ENCODE assay signal across 8 cellular contexts in the genomic region with DNA sequence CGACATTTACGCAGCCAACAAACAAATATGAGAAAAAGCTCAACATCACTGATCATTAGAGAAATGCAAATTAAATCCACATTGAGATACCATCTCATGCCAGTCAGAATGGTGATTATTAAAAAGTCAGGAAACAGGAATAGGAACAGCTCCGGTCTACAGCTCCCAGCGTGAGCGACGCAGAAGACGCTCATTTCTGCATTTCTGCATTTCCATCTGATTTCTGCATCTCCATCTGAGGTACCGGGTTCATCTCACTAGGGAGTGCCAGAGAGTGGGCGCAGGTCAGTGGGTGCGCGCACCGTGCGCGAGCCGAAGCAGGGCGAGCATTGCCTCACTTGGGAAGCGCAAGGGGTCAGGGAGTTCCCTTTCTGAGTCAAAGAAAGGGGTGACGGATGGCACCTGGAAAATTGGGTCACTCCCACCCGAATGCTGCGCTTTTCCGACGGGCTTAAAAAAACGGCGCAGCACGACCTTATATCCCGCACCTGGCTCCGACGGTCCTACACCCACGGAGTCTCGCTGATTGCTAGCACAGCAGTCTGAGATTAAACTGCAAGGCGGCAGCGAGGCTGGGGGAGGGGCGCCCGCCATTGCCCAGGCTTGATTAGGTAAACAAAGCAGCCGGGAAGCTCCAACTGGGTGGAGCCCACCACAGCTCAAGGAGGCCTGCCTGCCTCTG. TPM values are rescaled to one million over a fixed set of nuclear protein-coding genes. Genes with fewer than 3 reads are reported as not detected.
DNase-seq lines count a peak whose midpoint lies in the region; ATAC-seq and TF ChIP-seq lines count a peak whose summit lies in the region.
"Not testable (repeated sequence)": the region's sequence is repeated elsewhere in the genome, so short reads cannot be mapped to it uniquely, and the experiment has no call there.

No MANE protein-coding gene starts in this region.

- not testable (repeated sequence) for H3K36me3 Mint-ChIP-seq in activated CD4-positive, alpha-beta T cell treated with anti-CD3 and anti-CD28 coated beads, Interleukin-2, amount 10 ng/mL, durations not matched to agents 7 days and 5 days (ENCODE audit: low read depth); naive thymus-derived CD4-positive, alpha-beta T cell

- not testable (repeated sequence) for H3K9me3 Mint-ChIP-seq in activated CD4-positive, alpha-beta T cell treated with anti-CD3 and anti-CD28 coated beads, Interleukin-2, amount 10 ng/mL, durations not matched to agents 7 days and 5 days; naive thymus-derived CD4-positive, alpha-beta T cell

- H2BK120ac ChIP-seq in IMR-90 (ENCODE audit: low read depth, low read length), result not testable (repeated sequence)

- H3K27me3 ChIP-seq in IMR-90 (ENCODE audit: control insufficient read depth, insufficient read depth, low read length); foreskin keratinocyte; naive thymus-derived CD4-positive, alpha-beta T cell (ENCODE audit: control insufficient read depth in 2 of 2, insufficient read depth in 2 of 2, low read length in 2 of 2): not testable (repeated sequence)
- H3K27me3 ChIP-seq in suprapubic skin, result peaks cover 11% of the 10 kb centered on the region

- DNase-seq in DMS53 (lab: John Stamatoyannopoulos, UW), result peak; percentile 59
- not testable (repeated sequence) for DNase-seq in IMR-90; activated CD4-positive, alpha-beta T cell treated with anti-CD3 and anti-CD28 coated beads, Interleukin-2, amount 10 ng/mL, durations not matched to agents 7 days and 5 days; astrocyte of the spinal cord (ENCODE audit: low read depth, low spot score); foreskin keratinocyte; suprapubic skin (ENCODE audit: low spot score in 2 of 2)
- peak; percentile 19 for DNase-seq in NCI-H82 (lab: John Stamatoyannopoulos, UW)
- peak in 5 of 9 donors; percentile 14 to 45 (median 36) for DNase-seq in naive thymus-derived CD4-positive, alpha-beta T cell

- H3K4me3 Mint-ChIP-seq in activated CD4-positive, alpha-beta T cell treated with anti-CD3 and anti-CD28 coated beads, Interleukin-2, amount 10 ng/mL, durations not matched to agents 7 days and 5 days, result peak overlapping the region; percentile 54
- peak overlapping the region; percentile 76 to 96 (median 84) for H3K4me3 Mint-ChIP-seq in naive thymus-derived CD4-positive, alpha-beta T cell

- H3K4me3 ChIP-seq in IMR-90 (ENCODE audit: insufficient read depth, low read depth, low read length) (peak overlapping the region; percentile 25; the same call in 1 of the 2 replicates), astrocyte of the spinal cord (ENCODE audit: low read depth, low read length) (peak overlapping the region; percentile 23), suprapubic skin (peak overlapping the region; percentile 21)
- peak overlapping the region; percentile 13 for H3K4me3 ChIP-seq in naive thymus-derived CD4-positive, alpha-beta T cell (ENCODE audit: low read length)

- H4K8ac ChIP-seq in IMR-90 (ENCODE audit: low read depth in 2 of 2, low read length in 2 of 2), result not testable (repeated sequence)

- peak overlapping the region; percentile 50; the same call in 1 of the 2 replicates for H3K4me2 ChIP-seq in IMR-90 (ENCODE audit: low read depth, low read length)

- H3K27ac Mint-ChIP-seq in activated CD4-positive, alpha-beta T cell treated with anti-CD3 and anti-CD28 coated beads, Interleukin-2, amount 10 ng/mL, durations not matched to agents 7 days and 5 days, result not testable (repeated sequence)
- H3K27ac Mint-ChIP-seq in naive thymus-derived CD4-positive, alpha-beta T cell, result peak overlapping the region in 8 of 9 donors; percentile 56 to 96 (median 84)

- H3K9ac ChIP-seq in IMR-90 (ENCODE audit: low read depth, low read length), result not testable (repeated sequence)

- not testable (repeated sequence) for H4K20me1 ChIP-seq in IMR-90 (ENCODE audit: insufficient read depth, low read length)

- WGBS in IMR-90 (ENCODE audit: extremely low coverage in 2 of 2, insufficient read length in 1 of 2), 2 experiments, result no CpG with 5 or more reads among the region's 35 CpGs
- 55% methylated on average over 32 of the region's 35 CpGs for WGBS in suprapubic skin

- BruUV-seq in IMR-90 (replicated peaks; lab: Mats Ljungman, UMichigan), result not testable (repeated sequence)

- not testable (repeated sequence) for H3K23ac ChIP-seq in IMR-90 (ENCODE audit: low read depth, low read length)

- H3K4ac ChIP-seq in IMR-90 (ENCODE audit: low read depth, low read length), result not testable (repeated sequence)

- H3K4me1 ChIP-seq in IMR-90 (ENCODE audit: control insufficient read depth, insufficient read depth, low read length); foreskin keratinocyte; naive thymus-derived CD4-positive, alpha-beta T cell (ENCODE audit: control insufficient read depth in 2 of 2, insufficient read depth in 2 of 2, low read length in 2 of 2); suprapubic skin: not testable (repeated sequence)

- not testable (repeated sequence) for H3K14ac ChIP-seq in IMR-90 (replicated peaks; ENCODE audit: low read depth, low read length)

- not testable (repeated sequence) for H2AK9ac ChIP-seq in IMR-90 (replicated peaks; ENCODE audit: low read depth, low read length, poor library complexity)

- not testable (repeated sequence) for H3K18ac ChIP-seq in IMR-90 (ENCODE audit: low read depth, low read length)

- not testable (repeated sequence) for H3K36me3 ChIP-seq in IMR-90 (ENCODE audit: control insufficient read depth, insufficient read depth, low read length); naive thymus-derived CD4-positive, alpha-beta T cell (ENCODE audit: control insufficient read depth in 2 of 3, insufficient read depth in 3 of 3, low read length in 3 of 3); suprapubic skin

- CTCF ChIA-PET in IMR-90 (lab: Yijun Ruan, JAX), result interaction anchor here (1.5 kb wide), 1 partner anchor 11 kb away, joined by 6 read pairs; the partner anchor contains the start of gene DDX18
- CTCF ChIA-PET in activated CD4-positive, alpha-beta T cell treated with anti-CD3 and anti-CD28 coated beads, Interleukin-2, amount 10 ng/mL, durations not matched to agents 7 days and 5 days (lab: Charles Lee), result interaction anchor here (0.6 to 1.1 kb wide), 2 partner anchors 199 to 226 kb away, joined by 3 to 4 read pairs; no protein-coding TSS in a partner anchor
- CTCF ChIA-PET in naive thymus-derived CD4-positive, alpha-beta T cell (lab: Charles Lee), result not testable (repeated sequence)

- not testable (repeated sequence) for H3K9me3 ChIP-seq in IMR-90 (ENCODE audit: control insufficient read depth, insufficient read depth, low read length); naive thymus-derived CD4-positive, alpha-beta T cell (ENCODE audit: control insufficient read depth in 2 of 3, low read length in 3 of 3); suprapubic skin

- not testable (repeated sequence) for H3K79me1 ChIP-seq in IMR-90 (ENCODE audit: low read depth in 1 of 2, low read length in 2 of 2)

- not testable (repeated sequence) for TF ChIP-seq CTCF in IMR-90 (conservative IDR thresholded peaks at IDR 0.05; ENCODE audit: low read depth, low read length); astrocyte of the spinal cord (IDR thresholded peaks at IDR 0.05; ENCODE audit: low read depth, low read length); foreskin keratinocyte (conservative IDR thresholded peaks at IDR 0.05); suprapubic skin (IDR thresholded peaks at IDR 0.05)

- H2BK5ac ChIP-seq in IMR-90 (ENCODE audit: low read depth, low read length, poor library complexity, severe bottlenecking), result not testable (repeated sequence)

- in situ Hi-C loops in IMR-90 (cut with MboI; ENCODE audit: low sequenced_read_pairs); astrocyte of the spinal cord (cut with HindIII; ENCODE audit: low sequenced_read_pairs): not testable (repeated sequence)

- H3K9me1 ChIP-seq in IMR-90 (ENCODE audit: insufficient read depth, low read length), result not testable (repeated sequence)

- H2BK15ac ChIP-seq in IMR-90 (ENCODE audit: low read depth, low read length), result not testable (repeated sequence)

- not testable (repeated sequence) for TF ChIP-seq EP300 in suprapubic skin (IDR thresholded peaks at IDR 0.05)

- not testable (repeated sequence) for H3K27me3 Mint-ChIP-seq in activated CD4-positive, alpha-beta T cell treated with anti-CD3 and anti-CD28 coated beads, Interleukin-2, amount 10 ng/mL, durations not matched to agents 7 days and 5 days
- peaks cover 16 to 27% (median 24%) of the 10 kb centered on the region in 5 donors for H3K27me3 Mint-ChIP-seq in naive thymus-derived CD4-positive, alpha-beta T cell

- not testable (repeated sequence) for H4K5ac ChIP-seq in IMR-90 (ENCODE audit: low read depth, low read length)

- H3K56ac ChIP-seq in IMR-90 (ENCODE audit: extremely low read depth, insufficient read depth, low read length), result not testable (repeated sequence)

- not testable (repeated sequence) for H2AK5ac ChIP-seq in IMR-90 (ENCODE audit: low read depth, low read length)

- not testable (repeated sequence) for ATAC-seq in IMR-90 (ENCODE audit: low read depth); naive thymus-derived CD4-positive, alpha-beta T cell
- ATAC-seq in foreskin keratinocyte, result peak; percentile 55

- H4K91ac ChIP-seq in IMR-90 (ENCODE audit: insufficient read depth, low read depth, low read length), result not testable (repeated sequence)

- TF ChIP-seq RAD21 in IMR-90 (IDR thresholded peaks at IDR 0.05; ENCODE audit: low read length), result not testable (repeated sequence)

- not testable (repeated sequence) for H2AFZ ChIP-seq in IMR-90 (replicated peaks; ENCODE audit: low read length, poor library complexity)

- not testable (repeated sequence) for H2BK20ac ChIP-seq in IMR-90 (ENCODE audit: low read depth, low read length)

- intact Hi-C loops in IMR-90 (cut with micrococcal nuclease); naive thymus-derived CD4-positive, alpha-beta T cell (cut with micrococcal nuclease): not testable (repeated sequence)

- POLR2A ChIA-PET in IMR-90 (lab: Charles Lee; ENCODE audit: unreplicated experiment); activated CD4-positive, alpha-beta T cell treated with anti-CD3 and anti-CD28 coated beads, Interleukin-2, amount 10 ng/mL, durations not matched to agents 7 days and 5 days (lab: Charles Lee); naive thymus-derived CD4-positive, alpha-beta T cell (lab: Charles Lee): not testable (repeated sequence)

- dilution Hi-C loops in IMR-90 (cut with HindIII; ENCODE audit: low sequenced_read_pairs, unreplicated experiment), result not testable (repeated sequence)

- not testable (repeated sequence) for TF ChIP-seq POLR2A in IMR-90 (IDR thresholded peaks at IDR 0.05; ENCODE audit: low read depth, low read length); suprapubic skin (IDR thresholded peaks at IDR 0.05)

- not testable (repeated sequence) for H3K27ac ChIP-seq in IMR-90 (ENCODE audit: insufficient read depth, low read length); foreskin keratinocyte; suprapubic skin
- H3K27ac ChIP-seq in naive thymus-derived CD4-positive, alpha-beta T cell (ENCODE audit: low read depth, low read length), result peak overlapping the region; percentile 33

- H3K4me1 Mint-ChIP-seq in activated CD4-positive, alpha-beta T cell treated with anti-CD3 and anti-CD28 coated beads, Interleukin-2, amount 10 ng/mL, durations not matched to agents 7 days and 5 days, result not testable (repeated sequence)
- H3K4me1 Mint-ChIP-seq in naive thymus-derived CD4-positive, alpha-beta T cell, result peaks cover 0 to 18% (median 6%) of the 10 kb centered on the region in 7 donors

RNA-seq across cellular contexts. Expression of gene DDX18, which starts 10.7 kb away (rescaled TPM):
- total RNA-seq in IMR-90 (2012; rRNA removed) (68.3 and 69.9 TPM in 2 replicates), foreskin keratinocyte (66.7 and 71.3 TPM in 2 replicates), suprapubic skin (10 to 100 TPM; 32.3 to 61.7 (median 39.6) TPM)
- polyA plus RNA-seq in IMR-90 (2012; rRNA removed) (30.2 and 34.6 TPM in 2 replicates), foreskin keratinocyte (23.6 and 30.0 TPM in 2 replicates)
- polyA plus RNA-seq in IMR-90 (2012; cell fraction: cytosol; rRNA removed), result 7.0 and 8.2 TPM in 2 replicates
- polyA plus RNA-seq in IMR-90 (2012; cell fraction: nucleus; rRNA removed; ENCODE audit: low replicate concordance), result 6.7 and 49.9 TPM in 2 replicates
- total RNA-seq in activated CD4-positive, alpha-beta T cell treated with anti-CD3 and anti-CD28 coated beads, Interleukin-2, amount 10 ng/mL, durations not matched to agents 7 days and 5 days, result 10 to 100 TPM; 80.7 to 93.9 TPM
- total RNA-seq in naive thymus-derived CD4-positive, alpha-beta T cell, result 100 to 1,000 TPM in 4 of 5 experiments, 10 to 100 TPM in 1; 86.9 to 133 (median 111) TPM
- polyA plus RNA-seq in naive thymus-derived CD4-positive, alpha-beta T cell, result 10 to 100 TPM; 43.9 to 45.6 TPM
